Comparison of ENCODE assay signal across 28 cellular contexts in the genomic region with DNA sequence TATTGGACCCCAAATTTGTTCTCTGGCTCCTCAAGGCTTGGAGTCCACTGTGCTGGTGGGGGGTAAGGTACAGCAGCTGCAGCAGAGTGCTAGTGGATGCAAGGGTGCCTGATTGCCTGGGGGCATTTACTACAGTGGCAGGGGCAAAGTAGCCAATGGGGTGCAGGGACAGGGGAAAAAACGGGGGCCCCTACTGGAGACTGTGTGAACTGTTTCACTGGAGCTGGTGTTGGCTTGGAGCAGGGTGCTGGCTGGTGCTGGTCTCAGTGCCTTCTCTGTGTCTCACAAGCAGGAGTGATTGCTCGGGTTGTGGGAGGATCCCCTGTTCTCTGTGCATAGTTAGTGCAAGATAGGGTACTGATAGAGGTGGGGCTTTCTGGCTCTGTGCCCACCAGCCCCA.
DNase-seq lines count a peak whose midpoint lies in the region; ATAC-seq and TF ChIP-seq lines count a peak whose summit lies in the region.
"Had no signal": no experiment of that assay in that cellular context is flagged by ENCODE, and none has a peak within 500 bp of the region (broad histone marks: within the 10 kb centered on the region; RNA-seq: fewer than 3 reads in every experiment).

No MANE protein-coding gene starts in this region.

- no peak; the same call in 1 of the 3 replicates for ATAC-seq in GM23338
- ATAC-seq in Right ventricle myocardium inferior, result no peak
- ATAC-seq: CD8-positive, alpha-beta T cell; PC-3; SK-N-SH treated with all-trans-retinoic acid at 6 μM for 48 hours had no signal

- no peaks in the 10 kb centered on the region for H4K20me1 ChIP-seq in GM23338 (replicated peaks; ENCODE audit: insufficient read depth)

- H3K4me3 Mint-ChIP-seq in GM23338 (no peak overlapping the region), endodermal cell (no peak overlapping the region)
- H3K4me3 Mint-ChIP-seq in activated T-helper 2 cell treated with anti-CD3 and anti-CD28 coated beads, Interferon-gamma antibody, Interleukin-2, Interleukin-4, amounts not matched to agents 10 μg/mL and 5 μg/mL and 100 μg/mL, durations not matched to agents 14 hours and 24 hours and 36 hours (ENCODE audit: low read depth), result no peak overlapping the region
- H3K4me3 Mint-ChIP-seq: CD8-positive, alpha-beta T cell; HFFc6 had no signal

- WGBS in endodermal cell (ENCODE audit: insufficient coverage in 1 of 2, insufficient read length in 1 of 2), 2 experiments, result 75 to 100% methylated on average over 1 to 2 of the region's 2 CpGs
- WGBS in spleen, 5 donors, result 55 to 81% (median 60%) methylated on average over 2 of the region's 2 CpGs

- peaks cover 18% of the 10 kb centered on the region for H3K9me2 ChIP-seq in GM23338 (ENCODE audit: insufficient read depth)

- H3K27me3 Mint-ChIP-seq in GM23338 (ENCODE audit: insufficient read depth, low read depth, poor library complexity) (peaks cover 4% of the 10 kb centered on the region), endodermal cell (ENCODE audit: insufficient read depth) (no peaks in the 10 kb centered on the region)
- H3K27me3 Mint-ChIP-seq in activated T-helper 2 cell treated with anti-CD3 and anti-CD28 coated beads, Interferon-gamma antibody, Interleukin-2, Interleukin-4, amounts not matched to agents 10 μg/mL and 5 μg/mL and 100 μg/mL, durations not matched to agents 14 hours and 24 hours and 36 hours (ENCODE audit: low read depth), result no peaks in the 10 kb centered on the region

- no peaks in the 10 kb centered on the region for H3K79me2 ChIP-seq in GM23338 (replicated peaks; ENCODE audit: insufficient read depth)

- H3K9ac ChIP-seq in endodermal cell (ENCODE audit: extremely low read depth, low read length, poor library complexity, severe bottlenecking), result no peak overlapping the region

- H3F3A ChIP-seq in GM23338 (replicated peaks; ENCODE audit: low read depth), result no peaks in the 10 kb centered on the region

- DNase-seq in GM23338 (ENCODE audit: low spot score) (no peak), endodermal cell (peak; percentile 52), spleen (peak; percentile 37), mucosa of gallbladder (ENCODE audit: low spot score) (no peak), Right ventricle myocardium inferior (ENCODE audit: missing footprints) (no peak)
- DNase-seq in activated T-helper 2 cell treated with anti-CD3 and anti-CD28 coated beads, Interferon-gamma antibody, Interleukin-2, Interleukin-4, amounts not matched to agents 10 μg/mL and 5 μg/mL and 100 μg/mL, durations not matched to agents 14 hours and 24 hours and 36 hours (ENCODE audit: low spot score), result no peak
- DNase-seq: CD8-positive, alpha-beta T cell; EL; GDM1; HFFc6; IMR-90; KG1; MG63; NCI-H1105 treated with DMSO at 0.1 percent for 48 hours; NCI-H146; NCI-H1930; NCI-H2107; NCI-H446; NCI-H524 treated with DMSO at 0.1 percent for 48 hours; NCI-H82; NK-92 treated with Interleukin-12 subunit alpha and Interleukin-12 subunit beta, amount 100 ng/mL, for 24 hours; PC-3; SJCRH30 had no signal

- TF ChIP-seq CTCF in GM12872 (IDR thresholded peaks at IDR 0.05; ENCODE audit: insufficient read depth, low read depth, low read length), result peak; percentile 11; the same call in 1 of the 3 replicates
- peak; percentile 32 to 36; a peak in 3 of 4 replicates for TF ChIP-seq CTCF in GM23338 (conservative IDR thresholded peaks at IDR 0.05; ENCODE audit: low read depth in 2 of 2)
- peak; percentile 44 for TF ChIP-seq CTCF in endodermal cell (conservative IDR thresholded peaks at IDR 0.05)
- no peak for TF ChIP-seq CTCF in spleen (IDR thresholded peaks at IDR 0.05 in 8 of 11, conservative IDR thresholded peaks at IDR 0.05 in 3 of 11)

- H3K4me1 ChIP-seq in GM23338 (ENCODE audit: insufficient read depth) (no peaks in the 10 kb centered on the region), endodermal cell (ENCODE audit: control insufficient read depth, insufficient read depth, low read length) (no peaks in the 10 kb centered on the region), spleen (no peaks in the 10 kb centered on the region)
- H3K4me1 ChIP-seq: Caco-2, HAP-1, SJCRH30 had no signal

- intact Hi-C loops in spleen (cut with DNase I; ENCODE audit: low total_unique reads), result no loop called here
- intact Hi-C loops in activated T-helper 2 cell treated with anti-CD3 and anti-CD28 coated beads, Interferon-gamma antibody, Interleukin-2, Interleukin-4, amounts not matched to agents 10 μg/mL and 5 μg/mL and 100 μg/mL, durations not matched to agents 14 hours and 24 hours and 36 hours (cut with micrococcal nuclease), result no loop called here
- intact Hi-C loops in Right ventricle myocardium inferior (cut with DNase I), result no loop called here

- H3K36me3 Mint-ChIP-seq in GM23338 (ENCODE audit: low read depth) (no peaks in the 10 kb centered on the region; the same call in 2 of the 3 replicates), endodermal cell (ENCODE audit: low read depth) (peaks cover 31% of the 10 kb centered on the region)
- no peaks in the 10 kb centered on the region for H3K36me3 Mint-ChIP-seq in activated T-helper 2 cell treated with anti-CD3 and anti-CD28 coated beads, Interferon-gamma antibody, Interleukin-2, Interleukin-4, amounts not matched to agents 10 μg/mL and 5 μg/mL and 100 μg/mL, durations not matched to agents 14 hours and 24 hours and 36 hours (ENCODE audit: low read depth)
- H3K36me3 Mint-ChIP-seq: CD8-positive, alpha-beta T cell had no signal

- H3K4me1 Mint-ChIP-seq in GM23338 (no peaks in the 10 kb centered on the region), endodermal cell (no peaks in the 10 kb centered on the region)
- no peaks in the 10 kb centered on the region for H3K4me1 Mint-ChIP-seq in activated T-helper 2 cell treated with anti-CD3 and anti-CD28 coated beads, Interferon-gamma antibody, Interleukin-2, Interleukin-4, amounts not matched to agents 10 μg/mL and 5 μg/mL and 100 μg/mL, durations not matched to agents 14 hours and 24 hours and 36 hours (ENCODE audit: low read depth)

- no peaks in the 10 kb centered on the region for H3K36me3 ChIP-seq in GM23338 (ENCODE audit: insufficient read depth)
- no peaks in the 10 kb centered on the region for H3K36me3 ChIP-seq in endodermal cell (ENCODE audit: control insufficient read depth, insufficient read depth, low read length)
- H3K36me3 ChIP-seq in spleen, result no peaks in the 10 kb centered on the region
- H3K36me3 ChIP-seq: HAP-1, MG63, SJCRH30 had no signal

- H2AFZ ChIP-seq in GM23338, result no peak overlapping the region

- no peak overlapping the region for H3K4me2 ChIP-seq in GM23338

- H3K9me3 Mint-ChIP-seq in GM23338, result peaks cover 8% of the 10 kb centered on the region; the same call in 2 of the 3 replicates
- H3K9me3 Mint-ChIP-seq in endodermal cell, result peaks cover 26% of the 10 kb centered on the region
- peaks cover 27% of the 10 kb centered on the region for H3K9me3 Mint-ChIP-seq in activated T-helper 2 cell treated with anti-CD3 and anti-CD28 coated beads, Interferon-gamma antibody, Interleukin-2, Interleukin-4, amounts not matched to agents 10 μg/mL and 5 μg/mL and 100 μg/mL, durations not matched to agents 14 hours and 24 hours and 36 hours

- no peak overlapping the region for H3K27ac ChIP-seq in GM23338 (ENCODE audit: low read depth)
- H3K27ac ChIP-seq in endodermal cell (ENCODE audit: low read depth, low read length), result no peak overlapping the region
- no peak overlapping the region for H3K27ac ChIP-seq in spleen
- H3K27ac ChIP-seq: C4-2B, SJCRH30 had no signal

- peaks cover 17% of the 10 kb centered on the region for H3K9me3 ChIP-seq in endodermal cell (ENCODE audit: control insufficient read depth, low read length)
- H3K9me3 ChIP-seq in spleen, result peaks cover 0 to 61% (median 27%) of the 10 kb centered on the region in 8 donors
- H3K9me3 ChIP-seq: Caco-2, HAP-1, MG63, SJCRH30 had no signal

- H3K27ac Mint-ChIP-seq in GM23338, result no peak overlapping the region
- H3K27ac Mint-ChIP-seq in endodermal cell, result no peak overlapping the region
- H3K27ac Mint-ChIP-seq in activated T-helper 2 cell treated with anti-CD3 and anti-CD28 coated beads, Interferon-gamma antibody, Interleukin-2, Interleukin-4, amounts not matched to agents 10 μg/mL and 5 μg/mL and 100 μg/mL, durations not matched to agents 14 hours and 24 hours and 36 hours, result no peak overlapping the region
- H3K27ac Mint-ChIP-seq: CD8-positive, alpha-beta T cell; HFFc6 had no signal

- H3K27me3 ChIP-seq in GM23338 (ENCODE audit: insufficient read depth) (no peaks in the 10 kb centered on the region), endodermal cell (ENCODE audit: control insufficient read depth, insufficient read depth, low read length, poor library complexity, severe bottlenecking) (no peaks in the 10 kb centered on the region), spleen (replicated peaks in 1 of 7) (no peaks in the 10 kb centered on the region)
- H3K27me3 ChIP-seq: MG63, SJCRH30 had no signal

- H3K4me3 ChIP-seq in GM23338 (no peak overlapping the region), endodermal cell (ENCODE audit: low read length) (no peak overlapping the region), spleen (no peak overlapping the region)
- H3K4me3 ChIP-seq: HAP-1, MG63, SJCRH30 had no signal

- TF ChIP-seq POLR2A in spleen (IDR thresholded peaks at IDR 0.05), result no peak

TF ChIP-seq in GM23338, 12 proteins besides CTCF, POLR2A, EP300 and RAD21 (continues in another document):
- TF ChIP-seq, protein P1, sequence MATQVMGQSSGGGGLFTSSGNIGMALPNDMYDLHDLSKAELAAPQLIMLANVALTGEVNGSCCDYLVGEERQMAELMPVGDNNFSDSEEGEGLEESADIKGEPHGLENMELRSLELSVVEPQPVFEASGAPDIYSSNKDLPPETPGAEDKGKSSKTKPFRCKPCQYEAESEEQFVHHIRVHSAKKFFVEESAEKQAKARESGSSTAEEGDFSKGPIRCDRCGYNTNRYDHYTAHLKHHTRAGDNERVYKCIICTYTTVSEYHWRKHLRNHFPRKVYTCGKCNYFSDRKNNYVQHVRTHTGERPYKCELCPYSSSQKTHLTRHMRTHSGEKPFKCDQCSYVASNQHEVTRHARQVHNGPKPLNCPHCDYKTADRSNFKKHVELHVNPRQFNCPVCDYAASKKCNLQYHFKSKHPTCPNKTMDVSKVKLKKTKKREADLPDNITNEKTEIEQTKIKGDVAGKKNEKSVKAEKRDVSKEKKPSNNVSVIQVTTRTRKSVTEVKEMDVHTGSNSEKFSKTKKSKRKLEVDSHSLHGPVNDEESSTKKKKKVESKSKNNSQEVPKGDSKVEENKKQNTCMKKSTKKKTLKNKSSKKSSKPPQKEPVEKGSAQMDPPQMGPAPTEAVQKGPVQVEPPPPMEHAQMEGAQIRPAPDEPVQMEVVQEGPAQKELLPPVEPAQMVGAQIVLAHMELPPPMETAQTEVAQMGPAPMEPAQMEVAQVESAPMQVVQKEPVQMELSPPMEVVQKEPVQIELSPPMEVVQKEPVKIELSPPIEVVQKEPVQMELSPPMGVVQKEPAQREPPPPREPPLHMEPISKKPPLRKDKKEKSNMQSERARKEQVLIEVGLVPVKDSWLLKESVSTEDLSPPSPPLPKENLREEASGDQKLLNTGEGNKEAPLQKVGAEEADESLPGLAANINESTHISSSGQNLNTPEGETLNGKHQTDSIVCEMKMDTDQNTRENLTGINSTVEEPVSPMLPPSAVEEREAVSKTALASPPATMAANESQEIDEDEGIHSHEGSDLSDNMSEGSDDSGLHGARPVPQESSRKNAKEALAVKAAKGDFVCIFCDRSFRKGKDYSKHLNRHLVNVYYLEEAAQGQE (IDR thresholded peaks at IDR 0.05; ENCODE audit: unreplicated experiment), result no peak
- TF ChIP-seq NANOG (IDR thresholded peaks at IDR 0.05; ENCODE audit: borderline replicate concordance), result no peak
- TF ChIP-seq JUNB (IDR thresholded peaks at IDR 0.05; ENCODE audit: unreplicated experiment), result no peak

Comparison
In these comparisons a context has a peak if more than half of its experiments do, and no peak if none do; other contexts are left out.
1. CTCF ChIP-seq: peak in GM12872 (single experiment), GM23338 (2 of 2) and endodermal cell (single experiment); none in spleen (0 of 11).
2. DNase-seq: peak in endodermal cell (single experiment) and spleen (single experiment); none in GM23338 (single experiment), mucosa of gallbladder (single experiment), activated T-helper 2 cell treated with anti-CD3 and anti-CD28 coated beads, Interferon-gamma antibody, Interleukin-2, Interleukin-4, amounts not matched to agents 10 μg/mL and 5 μg/mL and 100 μg/mL, durations not matched to agents 14 hours and 24 hours and 36 hours (single experiment) and Right ventricle myocardium inferior (single experiment).